In the genomic region with DNA sequence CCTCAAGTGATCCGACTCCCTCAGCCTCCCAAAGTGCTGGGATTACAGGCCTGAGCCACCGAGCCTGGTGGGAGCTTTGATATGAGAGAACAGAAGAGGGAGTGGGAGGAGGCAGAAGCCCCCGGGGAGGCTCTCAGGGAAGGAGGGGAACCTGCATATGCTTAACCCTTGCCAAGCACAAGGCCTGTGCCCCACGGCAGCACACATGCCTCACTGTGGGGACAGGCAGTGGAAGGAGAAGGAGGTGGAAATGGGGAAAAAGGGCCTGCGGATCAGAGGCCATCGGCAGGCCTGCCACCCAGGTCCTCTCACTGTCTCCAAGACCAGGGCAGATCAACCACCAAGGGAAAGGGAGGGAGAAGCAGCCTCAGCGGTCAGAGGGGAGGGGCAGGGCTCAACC, we compare ENCODE assay signal across 19 cellular contexts.
DNase-seq lines count a peak whose midpoint lies in the region; ATAC-seq lines count a peak whose summit lies in the region.
"Had no signal": no experiment of that assay in that cellular context is flagged by ENCODE, and none has a peak within 500 bp of the region (broad histone marks: within the 10 kb centered on the region; RNA-seq: fewer than 3 reads in every experiment).

No MANE protein-coding gene starts in this region.

- DNase-seq in activated CD8-positive, alpha-beta memory T cell treated with anti-CD3 and anti-CD28 coated beads, Interleukin-2, amount 50 U/mL, for 48 hours: peak; percentile 32
- DNase-seq in activated CD8-positive, alpha-beta memory T cell treated with anti-CD3 and anti-CD28 coated beads, Interleukin-2, amount 50 U/mL, for 4 hours: no peak
- DNase-seq in islet precursor cell (peak; percentile 20), NCI-H2081 treated with DMSO at 0.1 percent for 48 hours (lab: John Stamatoyannopoulos, UW) (no peak)
- DNase-seq in stimulated activated CD8-positive, alpha-beta memory T cell treated with anti-CD3 and anti-CD28 coated beads, Interleukin-4, amount 100 ng/mL, for 48 hours: peak; percentile 10
- DNase-seq in activated naive CD4-positive, alpha-beta T cell treated with Interleukin-2 at 50 U/mL for 16 hours: no peak
- DNase-seq: CD8-positive, alpha-beta memory T cell; DMS79 treated with DMSO at 0.1 percent for 48 hours; KBM-7; MV-4-11; NCI-H1417; NCI-H187 treated with DMSO at 0.1 percent for 48 hours; NCI-H2171; NCI-H446 treated with DMSO at 0.1 percent for 48 hours; NCI-H748 treated with DMSO at 0.1 percent for 48 hours; PC-3 had no signal

- no peak for ATAC-seq in HG02884 (IDR thresholded peaks at IDR 0.05; ENCODE audit: unreplicated experiment)
- ATAC-seq in HG03095 (IDR thresholded peaks at IDR 0.05; ENCODE audit: unreplicated experiment): no peak
- ATAC-seq: GM23338, PC-3 had no signal

Comparison
In these comparisons a context has a peak if more than half of its experiments do, and no peak if none do; other contexts are left out.
1. DNase-seq: peak in activated CD8-positive, alpha-beta memory T cell treated with anti-CD3 and anti-CD28 coated beads, Interleukin-2, amount 50 U/mL, for 48 hours (single experiment), islet precursor cell (single experiment) and stimulated activated CD8-positive, alpha-beta memory T cell treated with anti-CD3 and anti-CD28 coated beads, Interleukin-4, amount 100 ng/mL, for 48 hours (single experiment); none in activated CD8-positive, alpha-beta memory T cell treated with anti-CD3 and anti-CD28 coated beads, Interleukin-2, amount 50 U/mL, for 4 hours (single experiment), activated naive CD4-positive, alpha-beta T cell treated with Interleukin-2 at 50 U/mL for 16 hours (single experiment) and NCI-H2081 treated with DMSO at 0.1 percent for 48 hours (single experiment).